ENCODE assay signal across 9 cellular contexts in genomic region chr18:10524507-10525425, GRCh38. TPM values are rescaled to one million over a fixed set of nuclear protein-coding genes. Genes with fewer than 3 reads are reported as not detected.
DNase-seq lines count a peak whose midpoint lies in the region; FAIRE-seq and TF ChIP-seq lines count a peak whose summit lies in the region.
"Had no signal": no experiment of that assay in that cellular context is flagged by ENCODE, and none has a peak within 500 bp of the region (broad histone marks: within the 10 kb centered on the region; RNA-seq: fewer than 3 reads in every experiment).

No MANE protein-coding gene starts in this region.

- H2AFZ ChIP-seq in neural progenitor cell (replicated peaks) = peak overlapping the region; percentile 74

- no peak overlapping the region for H3K9ac ChIP-seq in neural progenitor cell

- H3K36me3 ChIP-seq in neural progenitor cell = no peaks in the 10 kb centered on the region
- H3K36me3 ChIP-seq: cardiac muscle cell had no signal

- peaks cover 9% of the 10 kb centered on the region for H3F3A ChIP-seq in neural progenitor cell (ENCODE audit: low read depth)

- TF ChIP-seq CTCF in neural progenitor cell (IDR thresholded peaks at IDR 0.05) = no peak

- peak overlapping the region; percentile 30 for H3K27ac ChIP-seq in cingulate gyrus (ENCODE audit: low read depth, low read length)
- H3K27ac ChIP-seq in neural progenitor cell = no peak overlapping the region
- H3K27ac ChIP-seq: cardiac muscle cell had no signal

- peak overlapping the region; percentile 86 for H3K4me2 ChIP-seq in neural progenitor cell

- peaks cover 18% of the 10 kb centered on the region for H4K20me1 ChIP-seq in neural progenitor cell (ENCODE audit: low read depth)

- DNase-seq in Daoy (ENCODE audit: low read depth) (peak; percentile 70), NCI-H226 (peak; percentile 80), neural progenitor cell (ENCODE audit: low spot score) (no peak), frontal cortex (ENCODE audit: low spot score in 2 of 2) (no peak), pons (ENCODE audit: low spot score) (no peak), DMS53 (lab: John Stamatoyannopoulos, UW) (no peak), NCI-H774 (lab: John Stamatoyannopoulos, UW) (no peak)

- H3K4me1 ChIP-seq in neural progenitor cell = peaks cover 5% of the 10 kb centered on the region

- H3K4me3 ChIP-seq in neural progenitor cell = no peak overlapping the region

- no peak for FAIRE-seq in frontal cortex (lab: Jason Lieb, UNC)

- peaks cover 3% of the 10 kb centered on the region for H3K27me3 Mint-ChIP-seq in neural progenitor cell (ENCODE audit: insufficient read depth, low read depth)

- peaks cover 3% of the 10 kb centered on the region for H3K36me3 Mint-ChIP-seq in neural progenitor cell

- H3K79me2 ChIP-seq in neural progenitor cell (ENCODE audit: low read depth) = peaks cover 36% of the 10 kb centered on the region

- no peaks in the 10 kb centered on the region for H3K9me3 ChIP-seq in neural progenitor cell (ENCODE audit: low read depth)

- H3K27ac Mint-ChIP-seq in neural progenitor cell = no peak overlapping the region

- peak overlapping the region; percentile 97 for H3K4me3 Mint-ChIP-seq in neural progenitor cell

- H3K9me3 Mint-ChIP-seq in neural progenitor cell = no peaks in the 10 kb centered on the region

- H3K4me1 Mint-ChIP-seq in neural progenitor cell = peaks cover 36% of the 10 kb centered on the region

- peaks cover 5% of the 10 kb centered on the region for H3K27me3 ChIP-seq in neural progenitor cell
- H3K27me3 ChIP-seq: cardiac muscle cell had no signal

RNA-seq across cellular contexts. Expression of gene NAPG, which starts 1.1 kb away (rescaled TPM):
- 32.8 and 41.3 TPM in 2 replicates for total RNA-seq in Daoy (2014; rRNA removed; shearing (Covaris generic))
- total RNA-seq in neural progenitor cell (ENCODE audit: low replicate concordance) = 30.1 and 56.6 TPM in 2 replicates
- 107 TPM for total RNA-seq in frontal cortex

Comparison
In these comparisons a context has a peak if more than half of its experiments do, and no peak if none do; other contexts are left out.
1. DNase-seq: peak in Daoy (single experiment) and NCI-H226 (single experiment); none in neural progenitor cell (single experiment), frontal cortex (0 of 2), pons (single experiment), DMS53 (single experiment) and NCI-H774 (single experiment).